Comparison of ENCODE assay signal across 10 cellular contexts in the genomic region with DNA sequence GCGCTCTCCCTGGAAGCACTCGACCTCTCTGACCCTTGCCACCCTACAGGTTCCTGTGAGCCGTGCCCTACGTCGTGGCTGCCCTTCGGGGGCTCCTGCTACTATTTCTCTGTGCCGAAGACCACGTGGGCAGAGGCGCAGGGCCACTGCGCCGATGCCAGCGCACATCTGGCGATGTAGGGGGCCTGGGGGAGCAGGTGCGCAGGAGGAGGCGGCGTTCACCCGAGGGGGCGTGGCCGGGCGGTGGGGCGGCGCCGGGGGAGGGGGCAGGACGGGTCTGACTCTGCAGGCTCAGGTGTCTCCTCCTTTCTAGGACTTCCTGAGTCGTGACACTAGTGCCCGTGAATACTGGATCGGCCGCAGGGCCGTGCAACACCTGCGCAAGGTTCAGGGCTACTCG. TPM values are rescaled to one million over a fixed set of nuclear protein-coding genes. Genes with fewer than 3 reads are reported as not detected.
DNase-seq lines count a peak whose midpoint lies in the region; ATAC-seq and TF ChIP-seq lines count a peak whose summit lies in the region.
"Had no signal": no experiment of that assay in that cellular context is flagged by ENCODE, and none has a peak within 500 bp of the region (broad histone marks: within the 10 kb centered on the region; RNA-seq: fewer than 3 reads in every experiment).

No MANE protein-coding gene starts in this region.

- H3K4me1 Mint-ChIP-seq in nephron, result peaks cover 10% of the 10 kb centered on the region

- ATAC-seq in Right ventricle myocardium superior (ENCODE audit: poor library complexity), result no peak

- peaks cover 83% of the 10 kb centered on the region for H3K27me3 Mint-ChIP-seq in nephron (ENCODE audit: low read depth)

- no peaks in the 10 kb centered on the region for H3K36me3 Mint-ChIP-seq in nephron (ENCODE audit: low read depth)

- H3K9me3 Mint-ChIP-seq in nephron, result peaks cover 3% of the 10 kb centered on the region

- H3K9me3 ChIP-seq in ES-I3 (ENCODE audit: control insufficient read depth, insufficient read depth, low read length), result no peaks in the 10 kb centered on the region

- H3K36me3 ChIP-seq in ES-I3 (ENCODE audit: insufficient read depth, low read length), result no peaks in the 10 kb centered on the region

- H3K27ac Mint-ChIP-seq in nephron, result no peak overlapping the region

- DNase-seq in NCI-H2196 treated with DMSO at 0.1 percent for 48 hours (lab: John Stamatoyannopoulos, UW; ENCODE audit: unreplicated experiment), result peak; percentile 10
- DNase-seq in central memory CD4-positive, alpha-beta T cell, result peak; percentile 24
- DNase-seq in midbrain (lab: John Stamatoyannopoulos, UW), result no peak
- DNase-seq in NCI-H748 (lab: John Stamatoyannopoulos, UW; ENCODE audit: unreplicated experiment), result no peak
- DNase-seq in Right ventricle myocardium superior, result no peak
- DNase-seq in AG08396 (ENCODE audit: low spot score), result no peak
- DNase-seq: MV-4-11 had no signal

- intact Hi-C loops in Right ventricle myocardium superior (cut with DNase I), result no loop called here

- no peaks in the 10 kb centered on the region for H3K4me1 ChIP-seq in ES-I3 (ENCODE audit: insufficient read depth, low read length)

- no peak for TF ChIP-seq CTCF in nephron (IDR thresholded peaks at IDR 0.05; ENCODE audit: unreplicated experiment in 3 of 3)

- H3K4me3 Mint-ChIP-seq in nephron, result peak overlapping the region in 2 of 3 experiments; percentile 19 to 51

- H3K9ac ChIP-seq in ES-I3 (ENCODE audit: low read depth, low read length), result peak overlapping the region; percentile 33; the same call in 1 of the 2 replicates

RNA-seq across cellular contexts. Expression of gene CLEC4M, which starts 26.4 kb away (rescaled TPM):
- total RNA-seq in Right ventricle myocardium superior, result not detected
- total RNA-seq: Daoy had no signal

RNA-seq across cellular contexts. Expression of gene EVI5L, which starts 40.6 kb away (rescaled TPM):
- total RNA-seq in Right ventricle myocardium superior, result 19.4 TPM

RNA-seq across cellular contexts. Expression of gene CD209, which starts 42.1 kb away (rescaled TPM):
- 11.4 TPM for total RNA-seq in Right ventricle myocardium superior
- total RNA-seq: Daoy had no signal

RNA-seq across cellular contexts. Expression of gene CLEC4G, which starts 57.5 kb away (rescaled TPM):
- 1.1 TPM for total RNA-seq in Right ventricle myocardium superior
- total RNA-seq: Daoy had no signal

Comparison
In these comparisons a context has a peak if more than half of its experiments do, and no peak if none do; other contexts are left out.
1. DNase-seq: peak in NCI-H2196 treated with DMSO at 0.1 percent for 48 hours (single experiment) and central memory CD4-positive, alpha-beta T cell (single experiment); none in midbrain (single experiment), NCI-H748 (single experiment), Right ventricle myocardium superior (single experiment) and AG08396 (single experiment).